13 cellular contexts compared by ENCODE assay signal in the genomic region with DNA sequence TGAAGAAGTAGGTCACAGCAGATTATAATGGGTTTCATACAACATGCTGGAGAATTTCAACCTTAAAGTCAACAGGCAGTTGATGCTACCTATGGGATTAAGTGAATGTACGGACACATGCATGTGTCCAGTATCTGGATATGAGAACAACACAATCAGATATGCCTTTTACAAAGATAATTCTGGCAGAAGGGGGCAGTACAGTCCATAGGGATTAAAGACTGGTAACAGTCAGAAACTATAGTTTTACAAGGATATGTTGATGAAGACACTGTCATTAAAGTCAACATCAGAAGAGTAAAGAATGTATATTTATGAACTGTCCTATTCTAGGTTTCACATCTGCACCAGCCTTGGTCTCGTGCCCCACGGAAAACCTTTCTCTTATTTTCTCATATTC. TPM values are rescaled to one million over a fixed set of nuclear protein-coding genes. Genes with fewer than 3 reads are reported as not detected.
A peak's percentile ranks its signal among the peaks of the same experiment; 100 is the strongest.
DNase-seq lines count a peak whose midpoint lies in the region; TF ChIP-seq lines count a peak whose summit lies in the region.
"Had no signal": no experiment of that assay in that cellular context is flagged by ENCODE, and none has a peak within 500 bp of the region (broad histone marks: within the 10 kb centered on the region; RNA-seq: fewer than 3 reads in every experiment).

No MANE protein-coding gene starts in this region.

- no peaks in the 10 kb centered on the region for H3K9me3 ChIP-seq in OCI-LY7 (ENCODE audit: low read length)

- no peak overlapping the region for H2AFZ ChIP-seq in OCI-LY7 (ENCODE audit: low read length)

- no peak overlapping the region for H3K27ac ChIP-seq in OCI-LY7 (ENCODE audit: low read depth, low read length, poor library complexity, severe bottlenecking)
- H3K27ac ChIP-seq: KMS-11 had no signal

- POLR2A ChIA-PET in OCI-LY7 (lab: Charles Lee) = interaction anchor here (0.6 to 1.8 kb wide), 3 partner anchors 9 to 55 kb away, joined by 3 to 4 read pairs (median 4); no protein-coding TSS in a partner anchor

- no peaks in the 10 kb centered on the region for H3K79me2 ChIP-seq in OCI-LY7 (ENCODE audit: insufficient read depth, low read depth, low read length)

- CTCF ChIA-PET in OCI-LY7 (lab: Charles Lee; ENCODE audit: unreplicated experiment) = no interaction called here

- H4K20me1 ChIP-seq in OCI-LY7 (ENCODE audit: insufficient read depth, low read length) = no peaks in the 10 kb centered on the region

- peak; percentile 53 for TF ChIP-seq CTCF in OCI-LY7 (conservative IDR thresholded peaks at IDR 0.05; ENCODE audit: low read length)
- peak; percentile 29 for TF ChIP-seq CTCF in epithelial cell of proximal tubule (conservative IDR thresholded peaks at IDR 0.05; ENCODE audit: low read depth, low read length)
- peak; percentile 50 for TF ChIP-seq CTCF in retinal pigment epithelial cell (conservative IDR thresholded peaks at IDR 0.05; ENCODE audit: low read depth, low read length)

- DNase-seq in DMS 273 (lab: John Stamatoyannopoulos, UW; ENCODE audit: unreplicated experiment) (peak; percentile 42), DMS 273 treated with DMSO at 0.1 percent for 48 hours (lab: John Stamatoyannopoulos, UW) (no peak), OCI-LY7 (ENCODE audit: low spot score) (no peak), epithelial cell of proximal tubule (ENCODE audit: low read depth) (no peak), retinal pigment epithelial cell (ENCODE audit: low read depth) (no peak), NCI-H2196 treated with DMSO at 0.1 percent for 48 hours (lab: John Stamatoyannopoulos, UW; ENCODE audit: unreplicated experiment) (no peak), NCI-H187 treated with DMSO at 0.1 percent for 48 hours (lab: John Stamatoyannopoulos, UW) (no peak)
- no peak for DNase-seq in activated T-cell treated with anti-CD3 and anti-CD28 coated beads, Interleukin-2, amount 50 U/mL, for 1 hour
- DNase-seq: 8988T; H7; nephron progenitor cell; stimulated activated CD4-positive, alpha-beta T cell treated with anti-CD3 and anti-CD28 coated beads, Interleukin-12 subunit alpha, Interleukin-12 subunit beta, amount 100 ng/mL, for 4 hours had no signal

- intact Hi-C loops in OCI-LY7 (cut with micrococcal nuclease; ENCODE audit: unreplicated experiment) = loop anchor here (5.0 kb wide), 1 partner anchor 313 kb away; no protein-coding TSS in a partner anchor

- no TSS peak for BruUV-seq in OCI-LY7 (replicated peaks; lab: Mats Ljungman, UMichigan)

- peaks cover 1% of the 10 kb centered on the region; the same call in 1 of the 2 replicates for H3K36me3 ChIP-seq in OCI-LY7 (ENCODE audit: insufficient read depth, low read length)

- no peaks in the 10 kb centered on the region for H3K9me2 ChIP-seq in OCI-LY7 (ENCODE audit: insufficient read depth, low read length)

- H3K4me3 ChIP-seq in OCI-LY7 (ENCODE audit: low read depth, low read length, poor library complexity, severe bottlenecking) = no peak overlapping the region
- no peak overlapping the region for H3K4me3 ChIP-seq in epithelial cell of proximal tubule (ENCODE audit: low read depth, low read length)
- no peak overlapping the region for H3K4me3 ChIP-seq in retinal pigment epithelial cell (ENCODE audit: low read length)

- H3K4me1 ChIP-seq in OCI-LY7 (ENCODE audit: insufficient read depth, low read length, poor library complexity, severe bottlenecking) = no peaks in the 10 kb centered on the region

- no peak overlapping the region for H3K4me2 ChIP-seq in OCI-LY7 (ENCODE audit: low read length)
- H3K4me2 ChIP-seq: KMS-11 had no signal

RNA-seq across cellular contexts. Expression of gene ANKMY2, which starts 41.5 kb away (rescaled TPM):
- 10.3 and 11.9 TPM in 2 replicates for total RNA-seq in OCI-LY7 (2014; rRNA removed; shearing (Covaris generic))
- total RNA-seq in OCI-LY7 (2022) = 13.0 and 15.2 TPM in 2 replicates
- total RNA-seq in epithelial cell of proximal tubule = 12.9 and 13.2 TPM in 2 replicates

RNA-seq across cellular contexts. Expression of gene BZW2, which starts 41.9 kb away (rescaled TPM):
- total RNA-seq in OCI-LY7 (2014; rRNA removed; shearing (Covaris generic)) = 66.8 and 84.9 TPM in 2 replicates
- total RNA-seq in OCI-LY7 (2022) = 75.2 and 81.6 TPM in 2 replicates
- total RNA-seq in epithelial cell of proximal tubule = 102 and 148 TPM in 2 replicates
